2 cellular contexts compared by ENCODE assay signal in the genomic region with DNA sequence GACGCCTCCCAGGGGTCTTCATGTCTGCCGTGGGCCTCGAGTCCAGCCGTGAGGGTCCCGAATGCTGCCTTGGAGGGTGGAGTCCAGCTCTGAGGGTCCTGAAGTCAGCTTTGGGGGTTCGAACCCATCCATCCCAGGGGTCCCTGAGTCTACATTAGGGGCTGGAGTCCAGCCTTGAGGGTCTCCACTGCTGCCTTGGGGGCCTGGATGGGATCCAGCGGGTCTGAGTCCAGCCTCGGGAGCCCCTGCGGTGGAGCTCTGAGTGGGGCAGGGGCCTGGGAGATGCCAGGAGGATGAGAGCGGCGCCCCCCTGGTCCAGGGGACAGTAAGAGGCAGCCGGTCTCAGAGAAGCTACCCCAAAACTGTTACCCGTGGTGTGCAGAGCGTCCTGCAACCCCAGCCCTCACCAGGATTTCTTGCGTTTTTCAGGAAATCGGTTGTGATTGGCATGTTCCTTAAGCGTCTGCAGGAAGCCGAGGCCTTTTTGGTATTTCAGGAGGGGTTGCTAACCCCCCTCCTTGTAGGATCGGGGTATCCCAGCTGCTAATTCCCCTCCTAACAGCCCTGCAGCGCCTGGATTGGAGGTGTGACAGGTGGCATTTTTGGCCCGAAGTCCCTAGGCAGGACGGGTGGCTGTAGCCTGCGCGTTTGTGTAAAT.
A peak's percentile ranks its signal among the peaks of the same experiment; 100 is the strongest.
TF ChIP-seq lines count a peak whose summit lies in the region.

No MANE protein-coding gene starts in this region.

TF ChIP-seq in K562, 482 proteins besides CTCF, POLR2A, EP300 and RAD21 (continues in another document):
- no peak for TF ChIP-seq HDAC6 (IDR thresholded peaks at IDR 0.05; ENCODE audit: low read depth, low read length)
- no peak for TF ChIP-seq NR2C2 (CRISPR knock-in tag; IDR thresholded peaks at IDR 0.05)
- no peak for TF ChIP-seq NR2C2 (tag; IDR thresholded peaks at IDR 0.05)
- TF ChIP-seq ZNF695 (CRISPR knock-in tag; IDR thresholded peaks at IDR 0.05): no peak
- peak; percentile 14 for TF ChIP-seq ZBTB7A (IDR thresholded peaks at IDR 0.05; ENCODE audit: borderline replicate concordance, control insufficient read depth, low read depth, low read length)
- no peak for TF ChIP-seq ZNF24 (IDR thresholded peaks at IDR 0.05)
- no peak for TF ChIP-seq FOXJ2 (tag; IDR thresholded peaks at IDR 0.05)
- no peak for TF ChIP-seq ZNF583 (CRISPR knock-in tag; IDR thresholded peaks at IDR 0.05)
- TF ChIP-seq REST (CRISPR knock-in tag; IDR thresholded peaks at IDR 0.05; ENCODE audit: low read depth): no peak
- no peak for TF ChIP-seq RFX1 (IDR thresholded peaks at IDR 0.05)
- TF ChIP-seq GATAD2A (IDR thresholded peaks at IDR 0.05): no peak
- TF ChIP-seq EWSR1 (IDR thresholded peaks at IDR 0.05; ENCODE audit: borderline replicate concordance, low read depth, partially characterized antibody): no peak
- TF ChIP-seq, protein P1, sequence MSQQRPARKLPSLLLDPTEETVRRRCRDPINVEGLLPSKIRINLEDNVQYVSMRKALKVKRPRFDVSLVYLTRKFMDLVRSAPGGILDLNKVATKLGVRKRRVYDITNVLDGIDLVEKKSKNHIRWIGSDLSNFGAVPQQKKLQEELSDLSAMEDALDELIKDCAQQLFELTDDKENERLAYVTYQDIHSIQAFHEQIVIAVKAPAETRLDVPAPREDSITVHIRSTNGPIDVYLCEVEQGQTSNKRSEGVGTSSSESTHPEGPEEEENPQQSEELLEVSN (IDR thresholded peaks at IDR 0.05; ENCODE audit: borderline replicate concordance in 1 of 2, extremely low read depth in 1 of 2, insufficient read depth in 1 of 2, insufficient read length in 1 of 2, low read depth in 1 of 2, low read length in 1 of 2, poor library complexity in 1 of 2, severe bottlenecking in 1 of 2): peak in 1 of 2 experiments; percentile 31

TF ChIP-seq in HepG2, 621 proteins besides CTCF, POLR2A, EP300 and RAD21:
- TF ChIP-seq ZNF768 (CRISPR knock-in tag; IDR thresholded peaks at IDR 0.05) (peak; percentile 14; the same call in 1 of the 2 replicates), ZFP36L1 (CRISPR knock-in tag; IDR thresholded peaks at IDR 0.05) (0 out of 2 replicates have a peak, but pooled peaks have one; percentile 49), ZBTB43 (CRISPR knock-in tag; conservative IDR thresholded peaks at IDR 0.05) (no peak), SNAI1 (CRISPR knock-in tag; IDR thresholded peaks at IDR 0.05; ENCODE audit: borderline replicate concordance) (peak; percentile 56; the same call in 1 of the 2 replicates), NR0B2 (CRISPR knock-in tag; IDR thresholded peaks at IDR 0.05) (no peak), SIN3A (IDR thresholded peaks at IDR 0.05; ENCODE audit: borderline replicate concordance, low read depth, low read length) (0 out of 2 replicates have a peak, but pooled peaks have one; percentile 22)
